ENCODE assay signal across 16 cellular contexts in genomic region chr21:31546402-31547155, GRCh38.
"Had no signal": no experiment of that assay in that cellular context is flagged by ENCODE, and none has a peak within 500 bp of the region (broad histone marks: within the 10 kb centered on the region; RNA-seq: fewer than 3 reads in every experiment).

No MANE protein-coding gene starts in this region.

- H3K4me3 ChIP-seq: ascending aorta, lower lobe of right lung, skin epidermis, tibial artery had no signal

- H3K4me3 Mint-ChIP-seq: activated CD4-positive, alpha-beta memory T cell treated with anti-CD3 and anti-CD28 coated beads for 36 hours; activated CD4-positive, alpha-beta T cell treated with anti-CD3 and anti-CD28 coated beads for 36 hours; activated CD8-positive, alpha-beta memory T cell treated with anti-CD3 and anti-CD28 coated beads, Interleukin-2, amount 10 ng/mL, durations not matched to agents 7 days and 5 days; activated naive CD4-positive, alpha-beta T cell treated with anti-CD3 and anti-CD28 coated beads for 36 hours; activated naive CD8-positive, alpha-beta T cell treated with anti-CD3 and anti-CD28 coated beads, Interleukin-2, amount 50 U/mL, for 24 hours; T-helper 17 cell had no signal

- H3K27me3 Mint-ChIP-seq: T-helper 17 cell had no signal

- H3K9me3 ChIP-seq: ascending aorta, lower lobe of right lung, neutrophil, tibial artery had no signal

- H3K27ac ChIP-seq: ascending aorta, lower lobe of right lung, neutrophil, skin epidermis, tibial artery had no signal

- H3K4me1 ChIP-seq: ascending aorta, lower lobe of right lung, tibial artery had no signal

- H3K36me3 Mint-ChIP-seq: activated CD4-positive, alpha-beta memory T cell treated with anti-CD3 and anti-CD28 coated beads for 36 hours had no signal

- H3K27ac Mint-ChIP-seq: activated CD4-positive, alpha-beta memory T cell treated with anti-CD3 and anti-CD28 coated beads for 36 hours; activated CD4-positive, alpha-beta T cell treated with anti-CD3 and anti-CD28 coated beads for 36 hours; activated CD8-positive, alpha-beta memory T cell treated with anti-CD3 and anti-CD28 coated beads, Interleukin-2, amount 10 ng/mL, durations not matched to agents 7 days and 5 days; activated naive CD4-positive, alpha-beta T cell treated with anti-CD3 and anti-CD28 coated beads for 36 hours; activated naive CD8-positive, alpha-beta T cell treated with anti-CD3 and anti-CD28 coated beads, Interleukin-2, amount 50 U/mL, for 24 hours; activated T-helper 2 cell treated with anti-CD3 and anti-CD28 coated beads, Interferon-gamma antibody, Interleukin-2, Interleukin-4, amounts not matched to agents 10 μg/mL and 5 μg/mL and 100 μg/mL, durations not matched to agents 14 hours and 24 hours and 36 hours; T-helper 17 cell had no signal

- H3K27me3 ChIP-seq: ascending aorta, neutrophil, tibial artery had no signal

- H3K36me3 ChIP-seq: ascending aorta, lower lobe of right lung, neutrophil, tibial artery had no signal

- H3K4me1 Mint-ChIP-seq: activated CD8-positive, alpha-beta memory T cell treated with anti-CD3 and anti-CD28 coated beads, Interleukin-2, amount 10 ng/mL, durations not matched to agents 7 days and 5 days; activated naive CD8-positive, alpha-beta T cell treated with anti-CD3 and anti-CD28 coated beads, Interleukin-2, amount 50 U/mL, for 24 hours; T-helper 17 cell had no signal

- DNase-seq: activated CD4-positive, alpha-beta memory T cell treated with anti-CD3 and anti-CD28 coated beads for 36 hours; activated CD4-positive, alpha-beta T cell treated with anti-CD3 and anti-CD28 coated beads for 36 hours; activated CD8-positive, alpha-beta memory T cell treated with anti-CD3 and anti-CD28 coated beads, Interleukin-2, amount 10 ng/mL, durations not matched to agents 7 days and 5 days; activated naive CD4-positive, alpha-beta T cell treated with anti-CD3 and anti-CD28 coated beads for 36 hours; activated naive CD8-positive, alpha-beta T cell treated with anti-CD3 and anti-CD28 coated beads, Interleukin-2, amount 50 U/mL, for 24 hours; activated T-cell treated with anti-CD3 and anti-CD28 coated beads, Interleukin-2, amount 50 U/mL, for 1 hour; kidney glomerular epithelial cell; lower lobe of right lung; stimulated activated CD4-positive, alpha-beta T cell treated with anti-CD3 and anti-CD28 coated beads, Interleukin-4, amount 100 ng/mL, for 24 hours; stimulated activated naive CD4-positive, alpha-beta T cell; T-helper 17 cell; tibial artery had no signal

- H3K9me3 Mint-ChIP-seq: activated CD4-positive, alpha-beta memory T cell treated with anti-CD3 and anti-CD28 coated beads for 36 hours; activated naive CD4-positive, alpha-beta T cell treated with anti-CD3 and anti-CD28 coated beads for 36 hours; activated naive CD8-positive, alpha-beta T cell treated with anti-CD3 and anti-CD28 coated beads, Interleukin-2, amount 50 U/mL, for 24 hours; activated T-helper 2 cell treated with anti-CD3 and anti-CD28 coated beads, Interferon-gamma antibody, Interleukin-2, Interleukin-4, amounts not matched to agents 10 μg/mL and 5 μg/mL and 100 μg/mL, durations not matched to agents 14 hours and 24 hours and 36 hours had no signal
